In genomic region chr11:57667715-57668466, GRCh38 we compare ENCODE assay signal across 8 cellular contexts. TPM values are rescaled to one million over a fixed set of nuclear protein-coding genes. Genes with fewer than 3 reads are reported as not detected.
DNase-seq lines count a peak whose midpoint lies in the region; FAIRE-seq and TF ChIP-seq lines count a peak whose summit lies in the region.

Gene ZDHHC5 (plus strand): TSS chr11:57668114. CDS start chr11:57673091, 4,977 bp downstream.

- DNase-seq in GM04503 (ENCODE audit: low read depth) (peak; percentile 94), MV-4-11 (lab: John Stamatoyannopoulos, UW) (peak; percentile 98), SK-MEL-5 (ENCODE audit: low read depth, low spot score) (peak; percentile 96), frontal cortex (ENCODE audit: low spot score in 2 of 2) (peak; percentile 97 to 98), substantia nigra (lab: John Stamatoyannopoulos, UW) (peak; percentile 88 to 100 (median 98))
- peak; percentile 100 for DNase-seq in activated naive CD4-positive, alpha-beta T cell treated with Interleukin-2 at 50 U/mL for 16 hours

- H3K27ac ChIP-seq in HEK293 (ENCODE audit: extremely low read depth, low read depth, low read length) (peak within 1 kb of the TSS; percentile 90), neutrophil (peak within 1 kb of the TSS; percentile 99), substantia nigra (ENCODE audit: low read depth, low read length, poor library complexity, severe bottlenecking) (peak within 1 kb of the TSS; percentile 99)

- CTCF ChIA-PET in HEK293 (lab: Yijun Ruan, JAX), result no interaction called here

- TF ChIP-seq CTCF in HEK293 (tag by site-specific recombination; IDR thresholded peaks at IDR 0.05), result peak; percentile 64; the same call in 1 of the 2 replicates
- TF ChIP-seq CTCF in neutrophil (IDR thresholded peaks at IDR 0.05), result peak; percentile 67

- H3K4me1 ChIP-seq in HEK293 (ENCODE audit: control insufficient read depth, insufficient read depth, low read length), result no peaks in the 10 kb centered on the region
- H3K4me1 ChIP-seq in neutrophil (ENCODE audit: control insufficient read depth in 1 of 2, insufficient read depth in 1 of 2, low read depth in 1 of 2, low read length in 1 of 2), result peaks cover 26 to 35% of the 10 kb centered on the region in 2 experiments

- H3K4me3 ChIP-seq in HEK293 (ENCODE audit: low read depth, low read length) (peak within 1 kb of the TSS; percentile 99), neutrophil (ENCODE audit: low read depth in 1 of 2, low read length in 1 of 2) (peak within 1 kb of the TSS; percentile 67 to 99)

- in situ Hi-C loops in SK-MEL-5 (cut with HindIII; ENCODE audit: low pct_unique_long_range_greater_than_20kb, low sequenced_read_pairs), result no loop called here

- FAIRE-seq in frontal cortex (lab: Jason Lieb, UNC), result no peak

- H3K9me3 ChIP-seq in HEK293 (ENCODE audit: control insufficient read depth, insufficient read depth, low read depth, low read length) (no peaks in the 10 kb centered on the region), neutrophil (no peaks in the 10 kb centered on the region)

- no peaks in the 10 kb centered on the region for H3K27me3 ChIP-seq in neutrophil

- H3K36me3 ChIP-seq in HEK293 (ENCODE audit: control insufficient read depth in 2 of 2, insufficient read depth in 1 of 2, low read length in 2 of 2) (peaks cover 0 to 21% of the 10 kb centered on the region in 2 experiments; a peak in 1 of 3 replicates), neutrophil (peaks cover 11% of the 10 kb centered on the region)

- POLR2A ChIA-PET in HEK293 (lab: Yijun Ruan, JAX), result interaction anchor here (0.7 to 1.0 kb wide), 3 partner anchors 73 to 1892 kb away, joined by 3 to 6 read pairs (median 3); partner anchors contain the start of gene SELENOH

TF ChIP-seq in HEK293, 187 proteins besides CTCF, POLR2A, EP300 and RAD21 (continues in another document):
- TF ChIP-seq ZNF121 (tag by site-specific recombination; IDR thresholded peaks at IDR 0.05) (no peak), ZNF423 (tag by site-specific recombination; IDR thresholded peaks at IDR 0.05) (no peak), ZNF416 (tag by site-specific recombination; IDR thresholded peaks at IDR 0.05) (no peak), KLF16 (tag by site-specific recombination; IDR thresholded peaks at IDR 0.05) (peak; percentile 86), ZBTB26 (tag by site-specific recombination; optimal IDR thresholded peaks at IDR 0.05) (peak; percentile 99), ZXDB (tag by site-specific recombination; IDR thresholded peaks at IDR 0.05) (peak; percentile 22; the same call in 1 of the 2 replicates), EGR2 (tag by site-specific recombination; IDR thresholded peaks at IDR 0.05; ENCODE audit: low read depth) (peak; percentile 21; the same call in 1 of the 2 replicates), ZNF645 (tag by site-specific recombination; IDR thresholded peaks at IDR 0.05) (no peak), ZSCAN5A (tag by site-specific recombination; IDR thresholded peaks at IDR 0.05) (0 out of 2 replicates have a peak, but pooled peaks have one; percentile 36), KLF10 (tag by site-specific recombination; IDR thresholded peaks at IDR 0.05) (peak; percentile 48; the same call in 1 of the 2 replicates), ZNF580 (tag by site-specific recombination; IDR thresholded peaks at IDR 0.05) (0 out of 2 replicates have a peak, but pooled peaks have one; percentile 40), ZNF112 (tag by site-specific recombination; IDR thresholded peaks at IDR 0.05) (no peak), ZNF354C (tag by site-specific recombination; IDR thresholded peaks at IDR 0.05; ENCODE audit: borderline replicate concordance, low read depth) (no peak), ZNF48 (tag by site-specific recombination; IDR thresholded peaks at IDR 0.05) (no peak), GLI4 (tag by site-specific recombination; IDR thresholded peaks at IDR 0.05) (no peak), ZNF830 (tag by site-specific recombination; IDR thresholded peaks at IDR 0.05; ENCODE audit: low read depth) (no peak), ZSCAN23 (tag by site-specific recombination; IDR thresholded peaks at IDR 0.05) (no peak), ZNF335 (tag by site-specific recombination; conservative IDR thresholded peaks at IDR 0.05) (no peak; the same call in 1 of the 2 replicates), ZBTB7A (tag by site-specific recombination; IDR thresholded peaks at IDR 0.05; ENCODE audit: low read depth) (peak; percentile 55; the same call in 1 of the 2 replicates), KLF9 (tag by site-specific recombination; IDR thresholded peaks at IDR 0.05; ENCODE audit: low read depth) (peak; percentile 44), SALL2 (tag by site-specific recombination; IDR thresholded peaks at IDR 0.05; ENCODE audit: borderline replicate concordance) (no peak), SP7 (tag by site-specific recombination; IDR thresholded peaks at IDR 0.05) (peak; percentile 38; the same call in 1 of the 2 replicates), ZNF366 (tag by site-specific recombination; conservative IDR thresholded peaks at IDR 0.05) (no peak), ZNF202 (tag by site-specific recombination; IDR thresholded peaks at IDR 0.05; ENCODE audit: borderline replicate concordance) (no peak), ZNF274 (IDR thresholded peaks at IDR 0.05; ENCODE audit: low read length) (no peak), ZNF274 (tag by site-specific recombination; IDR thresholded peaks at IDR 0.05; ENCODE audit: borderline replicate concordance) (no peak), ZFP69B (tag by site-specific recombination; IDR thresholded peaks at IDR 0.05) (peak; percentile 47; the same call in 1 of the 2 replicates), PATZ1 (tag by site-specific recombination; IDR thresholded peaks at IDR 0.05) (peak; percentile 61; the same call in 1 of the 2 replicates), ZNF350 (tag by site-specific recombination; IDR thresholded peaks at IDR 0.05) (no peak), ZNF175 (tag by site-specific recombination; IDR thresholded peaks at IDR 0.05) (no peak), SETDB1 (IDR thresholded peaks at IDR 0.05; ENCODE audit: insufficient read length, low read length) (no peak)

RNA-seq across cellular contexts. Expression of gene ZDHHC5, which starts in this region (rescaled TPM):
- 28.7 and 30.4 TPM in 2 replicates for total RNA-seq in SK-MEL-5 (2014; rRNA removed; shearing (Covaris generic))
- polyA plus RNA-seq in SK-MEL-5 (2015; cell fraction: cytosol; rRNA removed), result 52.6 and 66.2 TPM in 2 replicates
- polyA plus RNA-seq in SK-MEL-5 (2015; cell fraction: nucleus; rRNA removed), result 38.8 and 53.4 TPM in 2 replicates
- 15.1 TPM for total RNA-seq in frontal cortex

Comparison
In these comparisons a context has a peak if more than half of its experiments do, and no peak if none do; other contexts are left out.
1. Peak in every context shown above with its lines: DNase-seq, H3K4me3 ChIP-seq and H3K27ac ChIP-seq.